In the genomic region with DNA sequence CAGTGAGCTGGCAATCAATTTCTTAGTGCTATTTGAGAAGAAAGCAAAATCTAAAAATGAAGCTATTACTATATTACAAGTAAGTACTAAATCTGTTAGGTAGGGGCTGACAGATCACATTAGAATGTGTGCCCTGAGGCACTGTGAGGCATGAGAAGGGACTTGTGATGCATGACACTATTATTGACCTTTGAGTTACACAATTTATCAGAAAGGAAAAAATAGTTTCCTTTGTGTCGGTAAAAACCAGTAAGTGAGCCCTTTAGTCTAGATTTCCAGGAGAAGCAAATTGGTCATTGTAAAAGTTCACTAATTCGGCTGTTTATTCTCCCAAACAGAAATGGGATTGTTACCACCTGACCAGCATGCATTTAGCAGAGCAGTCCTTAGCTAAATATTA, we compare ENCODE assay signal across 18 cellular contexts.
DNase-seq lines count a peak whose midpoint lies in the region; ATAC-seq and TF ChIP-seq lines count a peak whose summit lies in the region.
"Had no signal": no experiment of that assay in that cellular context is flagged by ENCODE, and none has a peak within 500 bp of the region (broad histone marks: within the 10 kb centered on the region; RNA-seq: fewer than 3 reads in every experiment).

No MANE protein-coding gene starts in this region.

- ATAC-seq in mucosa of descending colon (no peak), HG03175 (IDR thresholded peaks at IDR 0.05; ENCODE audit: unreplicated experiment) (no peak)
- ATAC-seq: HCT116, SK-N-SH treated with all-trans-retinoic acid at 6 μM for 48 hours had no signal

- H3K4me1 ChIP-seq in mucosa of descending colon (ENCODE audit: low read depth) = no peaks in the 10 kb centered on the region
- H3K4me1 ChIP-seq: Caco-2, Peyer's patch had no signal

- no peak overlapping the region for H3K4me3 ChIP-seq in mucosa of descending colon
- H3K4me3 ChIP-seq: MG63, Peyer's patch had no signal

- intact Hi-C loops in mucosa of descending colon (cut with DNase I, micrococcal nuclease) = no loop called here

- H3K36me3 ChIP-seq in mucosa of descending colon (ENCODE audit: low read depth) = no peaks in the 10 kb centered on the region
- H3K36me3 ChIP-seq: MG63, Peyer's patch had no signal

- H3K9me3 ChIP-seq in mucosa of descending colon = peaks cover 12% of the 10 kb centered on the region
- H3K9me3 ChIP-seq: Caco-2, MG63, Peyer's patch had no signal

- TF ChIP-seq CTCF in mucosa of descending colon (IDR thresholded peaks at IDR 0.05) = no peak

- in situ Hi-C loops in SK-MEL-5 (cut with HindIII; ENCODE audit: low pct_unique_long_range_greater_than_20kb, low sequenced_read_pairs) = no loop called here

- peak; percentile 18 for DNase-seq in HT1080 (ENCODE audit: low read depth)
- DNase-seq in SK-MEL-5 (ENCODE audit: low read depth, low spot score) = peak; percentile 100
- peak; percentile 99 for DNase-seq in foreskin melanocyte
- peak; percentile 89 for DNase-seq in renal cortical epithelial cell (ENCODE audit: low read depth)
- DNase-seq in inferior parietal cortex (ENCODE audit: extremely low spot score) = no peak
- no peak for DNase-seq in mucosa of descending colon
- DNase-seq: Caco-2, MG63, NCI-H1092 treated with DMSO at 0.1 percent for 48 hours, NCI-H1694 treated with DMSO at 0.1 percent for 48 hours, NCI-H2107, NCI-H2227 treated with DMSO at 0.1 percent for 48 hours, NCI-H524 treated with DMSO at 0.1 percent for 48 hours, Peyer's patch, Right ventricle myocardium superior had no signal

Comparison
In these comparisons a context has a peak if more than half of its experiments do, and no peak if none do; other contexts are left out.
1. DNase-seq: peak in HT1080 (single experiment), SK-MEL-5 (single experiment), foreskin melanocyte (single experiment) and renal cortical epithelial cell (single experiment); none in inferior parietal cortex (single experiment) and mucosa of descending colon (0 of 3).